Comparison of ENCODE assay signal across 22 cellular contexts in the genomic region with DNA sequence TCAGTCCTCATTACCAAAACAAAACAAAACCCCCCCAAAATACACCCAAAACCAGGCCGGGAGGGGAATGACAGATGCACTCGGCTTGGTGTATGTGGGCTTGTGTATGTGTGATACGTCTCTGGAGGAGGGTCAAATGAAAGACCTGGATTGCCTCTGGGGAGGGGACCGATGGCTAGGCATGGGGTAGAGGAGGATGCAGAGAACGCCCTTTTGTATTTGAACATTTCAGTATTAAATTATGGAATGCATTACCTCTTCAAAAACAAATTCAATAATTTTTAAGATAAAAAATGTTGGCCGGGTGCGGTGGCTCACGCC.
"Had no signal": no experiment of that assay in that cellular context is flagged by ENCODE, and none has a peak within 500 bp of the region (broad histone marks: within the 10 kb centered on the region; RNA-seq: fewer than 3 reads in every experiment).

No MANE protein-coding gene starts in this region.

- DNase-seq: cortex of kidney; effector CD8-positive, alpha-beta T cell; glutamatergic neuron; kidney glomerular epithelial cell; mesendoderm; naive B cell; posterior cingulate gyrus; spleen; stimulated activated CD4-positive, alpha-beta T cell treated with anti-CD3 and anti-CD28 coated beads, Interleukin-15, amount 100 ng/mL, for 24 hours; stimulated activated CD4-positive, alpha-beta T cell treated with anti-CD3 and anti-CD28 coated beads, Interleukin-1b, Interleukin-23, amount 100 ng/mL, for 48 hours; stimulated activated CD4-positive, alpha-beta T cell treated with anti-CD3 and anti-CD28 coated beads, Interleukin-4, amount 100 ng/mL, for 24 hours; testis; upper lobe of right lung had no signal

- H3K36me3 Mint-ChIP-seq: stimulated activated memory B cell treated with anti-CD40 and anti-IgM and Interleukin-4, amounts not matched to agents 10 μg/mL and 1 μg/mL and 100 μg/mL, for 72 hours had no signal

- H3K4me3 Mint-ChIP-seq: stimulated activated memory B cell treated with anti-CD40 and anti-IgM and Interleukin-4, amounts not matched to agents 10 μg/mL and 1 μg/mL and 100 μg/mL, for 72 hours; stimulated activated naive CD8-positive, alpha-beta T cell treated with anti-CD3 and anti-CD28 coated beads, Interleukin-15, Interleukin-2, amounts not matched to agents 100 ng/mL and 50 ng/mL, for 24 hours had no signal

- H3K36me3 ChIP-seq: esophagus muscularis mucosa, gastroesophageal sphincter, spleen, tibial nerve, upper lobe of right lung, vagina had no signal

- H3K27ac Mint-ChIP-seq: naive B cell; stimulated activated memory B cell treated with anti-CD40 and anti-IgM and Interleukin-4, amounts not matched to agents 10 μg/mL and 1 μg/mL and 100 μg/mL, for 72 hours; stimulated activated naive CD8-positive, alpha-beta T cell treated with anti-CD3 and anti-CD28 coated beads, Interleukin-15, Interleukin-2, amounts not matched to agents 100 ng/mL and 50 ng/mL, for 24 hours had no signal

- H3K27me3 ChIP-seq: testis had no signal

- H3K4me3 ChIP-seq: dorsolateral prefrontal cortex, esophagus muscularis mucosa, gastroesophageal sphincter, spleen, testis, tibial nerve, upper lobe of right lung, vagina had no signal

- H3K4me1 ChIP-seq: esophagus muscularis mucosa, upper lobe of right lung, vagina had no signal

- ATAC-seq: gastroesophageal sphincter; sciatic nerve; stimulated activated memory B cell treated with anti-CD40 and anti-IgM and Interleukin-4, amounts not matched to agents 10 μg/mL and 1 μg/mL and 100 μg/mL, for 72 hours; upper lobe of right lung had no signal

- H3K27ac ChIP-seq: dorsolateral prefrontal cortex, epithelial cell of prostate, esophagus muscularis mucosa, gastroesophageal sphincter, spleen, testis, tibial nerve, upper lobe of right lung, vagina had no signal

- H3K9me3 ChIP-seq: esophagus muscularis mucosa, gastroesophageal sphincter, spleen, testis, tibial nerve, upper lobe of right lung, vagina had no signal

- H3K9me3 Mint-ChIP-seq: stimulated activated memory B cell treated with anti-CD40 and anti-IgM and Interleukin-4, amounts not matched to agents 10 μg/mL and 1 μg/mL and 100 μg/mL, for 72 hours; stimulated activated naive CD8-positive, alpha-beta T cell treated with anti-CD3 and anti-CD28 coated beads, Interleukin-15, Interleukin-2, amounts not matched to agents 100 ng/mL and 50 ng/mL, for 24 hours had no signal
